In genomic region chr5:71757590-71758543, GRCh38 we compare ENCODE assay signal across 8 cellular contexts. TPM values are rescaled to one million over a fixed set of nuclear protein-coding genes. Genes with fewer than 3 reads are reported as not detected.
DNase-seq lines count a peak whose midpoint lies in the region; ATAC-seq lines count a peak whose summit lies in the region.

No MANE protein-coding gene starts in this region.

- ATAC-seq in Right ventricle myocardium inferior, result peak; percentile 97
- ATAC-seq in HG02970 (IDR thresholded peaks at IDR 0.05; ENCODE audit: low FRiP score, unreplicated experiment), result peak; percentile 64

- H3K27ac ChIP-seq in muscle layer of colon (ENCODE audit: low read depth, low read length) (no peak overlapping the region), subcutaneous abdominal adipose tissue (ENCODE audit: low read depth, low read length) (no peak overlapping the region)

- H3K27me3 ChIP-seq in muscle layer of colon (ENCODE audit: control insufficient read depth in 1 of 2, insufficient read depth in 2 of 2, low read length in 2 of 2), result no peaks in the 10 kb centered on the region
- H3K27me3 ChIP-seq in subcutaneous abdominal adipose tissue (ENCODE audit: control insufficient read depth in 5 of 5, insufficient read depth in 4 of 5, low read length in 5 of 5), result no peaks in the 10 kb centered on the region

- intact Hi-C loops in Right ventricle myocardium inferior (cut with DNase I) (loop anchor here (2.0 to 5.0 kb wide), 2 partner anchors 185 to 286 kb away; no protein-coding TSS in a partner anchor), cardiac septum (cut with DNase I) (loop anchor here (5.0 kb wide), 2 partner anchors 186 to 281 kb away; no protein-coding TSS in a partner anchor)

- DNase-seq in Right ventricle myocardium inferior (ENCODE audit: missing footprints), result no peak
- no peak for DNase-seq in cardiac septum (ENCODE audit: low spot score)
- DNase-seq in NCI-H446 (lab: John Stamatoyannopoulos, UW), result peak; percentile 55 to 77
- peak; percentile 3 to 6 for DNase-seq in activated CD8-positive, alpha-beta memory T cell treated with anti-CD3 and anti-CD28 coated beads for 1 hour (ENCODE audit: extremely low read depth in 1 of 2, low read depth in 1 of 2)
- peak; percentile 19 for DNase-seq in epidermal melanocyte (ENCODE audit: insufficient read length, low spot score)

- H3K9ac ChIP-seq in muscle layer of colon (ENCODE audit: low read length) (peak overlapping the region; percentile 30), subcutaneous abdominal adipose tissue (ENCODE audit: low read length in 5 of 5) (peak overlapping the region in 4 of 5 donors; percentile 18 to 70 (median 46))

- H3K4me1 ChIP-seq in muscle layer of colon (ENCODE audit: insufficient read depth, low read length) (peaks cover 7% of the 10 kb centered on the region), subcutaneous abdominal adipose tissue (ENCODE audit: control insufficient read depth in 5 of 5, insufficient read depth in 5 of 5, low read length in 5 of 5) (peaks cover 0 to 9% (median 6%) of the 10 kb centered on the region in 5 donors)

- H3K36me3 ChIP-seq in muscle layer of colon (ENCODE audit: insufficient read depth, low read length) (no peaks in the 10 kb centered on the region), subcutaneous abdominal adipose tissue (ENCODE audit: control insufficient read depth in 5 of 5, insufficient read depth in 5 of 5, low read length in 5 of 5) (no peaks in the 10 kb centered on the region)

- no peaks in the 10 kb centered on the region for H3K9me3 ChIP-seq in muscle layer of colon (ENCODE audit: low read length)
- no peaks in the 10 kb centered on the region for H3K9me3 ChIP-seq in subcutaneous abdominal adipose tissue (ENCODE audit: control insufficient read depth in 5 of 5, low read length in 5 of 5)

- H3K4me3 ChIP-seq in muscle layer of colon (ENCODE audit: low read depth in 1 of 2, low read length in 2 of 2), result peak overlapping the region; percentile 32 to 38
- peak overlapping the region; percentile 31 to 65 (median 43) for H3K4me3 ChIP-seq in subcutaneous abdominal adipose tissue (ENCODE audit: low read depth in 1 of 5, low read length in 5 of 5)

RNA-seq across cellular contexts. Expression of gene CARTPT, which starts 38.8 kb away (rescaled TPM):
- not detected for total RNA-seq in Right ventricle myocardium inferior
- total RNA-seq in cardiac septum, result not detected

Comparison
In these comparisons a context has a peak if more than half of its experiments do, and no peak if none do; other contexts are left out.
1. DNase-seq: peak in NCI-H446 (2 of 2), activated CD8-positive, alpha-beta memory T cell treated with anti-CD3 and anti-CD28 coated beads for 1 hour (2 of 2) and epidermal melanocyte (single experiment); none in Right ventricle myocardium inferior (single experiment) and cardiac septum (single experiment).